ENCODE assay signal across 13 cellular contexts in the genomic region with DNA sequence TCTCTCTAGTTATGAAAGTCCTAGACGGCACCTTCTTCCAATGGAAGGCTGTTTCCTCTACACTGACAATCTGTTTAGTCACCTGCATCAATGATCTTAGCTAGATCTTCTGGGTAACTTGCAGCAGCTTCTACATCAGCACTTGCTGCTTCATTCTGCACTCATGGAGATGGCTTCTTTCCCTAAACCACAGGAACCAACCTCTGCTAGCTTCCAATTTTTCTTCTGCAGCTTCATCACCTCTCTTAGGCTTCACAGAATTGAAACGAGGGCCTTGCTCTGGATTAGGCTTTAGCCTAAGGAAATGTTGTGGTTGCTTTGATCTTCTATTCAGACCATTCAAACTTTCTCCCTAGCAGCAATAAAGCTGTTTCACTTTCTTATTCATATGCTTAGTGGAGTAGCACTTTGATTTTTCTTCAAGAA. TPM values are rescaled to one million over a fixed set of nuclear protein-coding genes. Genes with fewer than 3 reads are reported as not detected.
DNase-seq lines count a peak whose midpoint lies in the region; ATAC-seq, FAIRE-seq and TF ChIP-seq lines count a peak whose summit lies in the region.
"Had no signal": no experiment of that assay in that cellular context is flagged by ENCODE, and none has a peak within 500 bp of the region (broad histone marks: within the 10 kb centered on the region; RNA-seq: fewer than 3 reads in every experiment).

No MANE protein-coding gene starts in this region.

- no peaks in the 10 kb centered on the region for H3K9me3 ChIP-seq in HepG2 (ENCODE audit: low read length)
- no peaks in the 10 kb centered on the region for H3K9me3 ChIP-seq in upper lobe of right lung
- no peaks in the 10 kb centered on the region for H3K9me3 ChIP-seq in right cardiac atrium (ENCODE audit: control insufficient read depth, low read length)
- no peaks in the 10 kb centered on the region for H3K9me3 ChIP-seq in esophagus muscularis mucosa

- POLR2A ChIA-PET in HepG2 (lab: Yijun Ruan, JAX): no interaction called here

- ATAC-seq in GM21447 (IDR thresholded peaks at IDR 0.05; ENCODE audit: unreplicated experiment) (peak; percentile 75), HepG2 (no peak), HG03045 (IDR thresholded peaks at IDR 0.05; ENCODE audit: unreplicated experiment) (no peak), upper lobe of right lung (no peak), right cardiac atrium (no peak)

- in situ Hi-C loops in HepG2 (cut with HindIII; ENCODE audit: extremely low pct_ligation_motif_present, low pct_unique_long_range_greater_than_20kb): no loop called here

- H3K4me2 ChIP-seq in HepG2 (ENCODE audit: low read depth, low read length): no peak overlapping the region

- CTCF ChIA-PET in HepG2 (lab: Yijun Ruan, JAX; ENCODE audit: low intra/inter-chr PET ratio, low total read pairs): no interaction called here

- H3K4me3 ChIP-seq in HepG2 (replicated peaks in 1 of 3; ENCODE audit: insufficient read depth in 1 of 3, low read depth in 2 of 3, low read length in 3 of 3) (no peak overlapping the region), upper lobe of right lung (no peak overlapping the region), right cardiac atrium (ENCODE audit: low read length) (no peak overlapping the region), esophagus muscularis mucosa (no peak overlapping the region)

- FAIRE-seq in GM12891 (lab: Jason Lieb, UNC) (peak; percentile 62), HepG2 (lab: Jason Lieb, UNC) (no peak)

- TF ChIP-seq EP300 in HepG2 (IDR thresholded peaks at IDR 0.05; ENCODE audit: low read depth in 2 of 2, low read length in 2 of 2) (no peak), HepG2 (CRISPR knock-in tag; IDR thresholded peaks at IDR 0.05; ENCODE audit: borderline replicate concordance) (no peak), esophagus muscularis mucosa (IDR thresholded peaks at IDR 0.05) (no peak)

- no peak overlapping the region for H2AFZ ChIP-seq in HepG2 (ENCODE audit: low read length)

- no peak overlapping the region for H3K9ac ChIP-seq in HepG2 (ENCODE audit: insufficient read depth, low read depth, low read length)

- H3K79me2 ChIP-seq in HepG2 (ENCODE audit: insufficient read depth, low read length): no peaks in the 10 kb centered on the region

- no peaks in the 10 kb centered on the region for H3K27me3 ChIP-seq in HepG2 (ENCODE audit: control insufficient read depth in 1 of 2, insufficient read depth in 2 of 2, low read length in 2 of 2)
- H3K27me3 ChIP-seq in upper lobe of right lung: no peaks in the 10 kb centered on the region
- no peaks in the 10 kb centered on the region for H3K27me3 ChIP-seq in right cardiac atrium (ENCODE audit: control insufficient read depth, insufficient read depth)
- no peaks in the 10 kb centered on the region for H3K27me3 ChIP-seq in esophagus muscularis mucosa

- intact Hi-C loops in HepG2 (cut with micrococcal nuclease; ENCODE audit: unreplicated experiment) (no loop called here), upper lobe of right lung (cut with DNase I) (no loop called here), right cardiac atrium (cut with DNase I) (no loop called here), esophagus muscularis mucosa (cut with DNase I) (no loop called here)

- no peak for TF ChIP-seq RAD21 in HepG2 (CRISPR knock-in tag; IDR thresholded peaks at IDR 0.05)

- no peak for TF ChIP-seq POLR2A in GM12891 (IDR thresholded peaks at IDR 0.05; ENCODE audit: low read depth, low read length)
- TF ChIP-seq POLR2A in HepG2 (IDR thresholded peaks at IDR 0.05; ENCODE audit: insufficient read depth in 1 of 2, low read depth in 2 of 2, low read length in 2 of 2): no peak
- no peak for TF ChIP-seq POLR2A in esophagus muscularis mucosa (IDR thresholded peaks at IDR 0.05; ENCODE audit: low read depth)

- no peak overlapping the region for H3K27ac ChIP-seq in HepG2 (ENCODE audit: extremely low read length, insufficient read depth, low read length)
- no peak overlapping the region for H3K27ac ChIP-seq in upper lobe of right lung
- H3K27ac ChIP-seq in right cardiac atrium (ENCODE audit: low read length): no peak overlapping the region
- H3K27ac ChIP-seq in esophagus muscularis mucosa (replicated peaks in 1 of 4): no peak overlapping the region

- H3K36me3 ChIP-seq in HepG2 (replicated peaks in 1 of 2; ENCODE audit: control insufficient read depth in 1 of 2, insufficient read depth in 2 of 2, low read length in 2 of 2) (peaks cover 11 to 47% of the 10 kb centered on the region in 2 experiments), upper lobe of right lung (peaks cover 99% of the 10 kb centered on the region), esophagus muscularis mucosa (peaks cover 10 to 98% (median 72%) of the 10 kb centered on the region in 4 donors)

- no peaks in the 10 kb centered on the region for H4K20me1 ChIP-seq in HepG2 (ENCODE audit: insufficient read depth, low read length)

- no peak for DNase-seq in GM12891 (ENCODE audit: insufficient read length, low spot score)
- DNase-seq in M059J (ENCODE audit: low read depth): peak; percentile 63
- no peak for DNase-seq in HepG2 (ENCODE audit: low spot score)
- no peak for DNase-seq in upper lobe of right lung
- DNase-seq in right cardiac atrium: no peak
- DNase-seq in esophagus muscularis mucosa (ENCODE audit: extremely low spot score): no peak
- DNase-seq: activated effector memory CD4-positive, alpha-beta T cell treated with anti-CD3 and anti-CD28 coated beads, Interleukin-2, amount 50 U/mL, for 16 hours; DMS153; NCI-H345; occipital lobe; stimulated activated CD4-positive, alpha-beta T cell treated with anti-CD3 and anti-CD28 coated beads, Interleukin-4, amount 100 ng/mL, for 24 hours had no signal

- H3K4me1 ChIP-seq in HepG2 (ENCODE audit: insufficient read depth, low read length) (no peaks in the 10 kb centered on the region), upper lobe of right lung (no peaks in the 10 kb centered on the region), right cardiac atrium (ENCODE audit: control insufficient read depth, insufficient read depth, low read length) (no peaks in the 10 kb centered on the region), esophagus muscularis mucosa (no peaks in the 10 kb centered on the region)

- WGBS in HepG2 (ENCODE audit: low lambda C conversion rate): 100% methylated on average over 2 of the region's 2 CpGs
- 88% methylated on average over 2 of the region's 2 CpGs for WGBS in right cardiac atrium
- 88% methylated on average over 2 of the region's 2 CpGs for WGBS in esophagus muscularis mucosa

- TF ChIP-seq CTCF in HepG2 (CRISPR knock-in tag; IDR thresholded peaks at IDR 0.05) (no peak), upper lobe of right lung (IDR thresholded peaks at IDR 0.05) (no peak), esophagus muscularis mucosa (IDR thresholded peaks at IDR 0.05) (no peak)

- BruUV-seq in HepG2 (replicated peaks; lab: Mats Ljungman, UMichigan): TSS peak; percentile 16

TF ChIP-seq in GM12891, 5 proteins besides CTCF, POLR2A, EP300 and RAD21:
- no peak for TF ChIP-seq POU2F2 (IDR thresholded peaks at IDR 0.05; ENCODE audit: low read depth, low read length)
- TF ChIP-seq PAX5 (IDR thresholded peaks at IDR 0.05; ENCODE audit: insufficient read depth, low read length, severe bottlenecking): no peak
- TF ChIP-seq SPI1 (IDR thresholded peaks at IDR 0.05; ENCODE audit: low read depth, low read length): no peak
- TF ChIP-seq TAF1 (IDR thresholded peaks at IDR 0.05; ENCODE audit: low read depth, low read length): no peak
- no peak for TF ChIP-seq POLR2AphosphoS5 (IDR thresholded peaks at IDR 0.05; ENCODE audit: low read depth, low read length)

TF ChIP-seq in HepG2, 621 proteins besides CTCF, POLR2A, EP300 and RAD21:
- no peak for TF ChIP-seq ELF4 (CRISPR knock-in tag; IDR thresholded peaks at IDR 0.05; ENCODE audit: borderline replicate concordance)
- no peak for TF ChIP-seq ZNF816 (CRISPR knock-in tag; IDR thresholded peaks at IDR 0.05; ENCODE audit: borderline replicate concordance)
- TF ChIP-seq TOE1 (CRISPR knock-in tag; IDR thresholded peaks at IDR 0.05): no peak
- no peak for TF ChIP-seq MAZ (IDR thresholded peaks at IDR 0.05; ENCODE audit: borderline replicate concordance, low read depth, low read length)
- TF ChIP-seq MAZ (CRISPR knock-in tag; IDR thresholded peaks at IDR 0.05; ENCODE audit: low read depth): no peak

RNA-seq across cellular contexts. Expression of a gene that starts 24.6 kb away (rescaled TPM):
- 46.3 TPM for polyA plus RNA-seq in GM12891 (2012; ENCODE audit: low read depth, missing spikeins)
- 204 and 300 TPM in 2 replicates for total RNA-seq in M059J (2014; rRNA removed; shearing (Covaris generic))
- 67.7 and 105 TPM in 2 replicates for total RNA-seq in HepG2 (2016; rRNA removed; fragmentation: Illumina TruSeq; extraction: Trizol)
- 13.0 and 13.4 TPM in 2 replicates for total RNA-seq in HepG2 (2016; cell fraction: cytosol; rRNA removed; fragmentation: Illumina TruSeq; extraction: Trizol; ENCODE audit: low read depth)
- 64.2 and 94.5 TPM in 2 replicates for total RNA-seq in HepG2 (2016; cell fraction: insoluble cytoplasmic fraction; rRNA removed; fragmentation: Illumina TruSeq; extraction: Trizol)
- 33.7 and 41.5 TPM in 2 replicates for total RNA-seq in HepG2 (2016; cell fraction: membrane; rRNA removed; fragmentation: Illumina TruSeq; extraction: Trizol)
- 43.1 and 45.4 TPM in 2 replicates for total RNA-seq in HepG2 (2016; cell fraction: nucleus; rRNA removed; fragmentation: Illumina TruSeq; extraction: Trizol)
- polyA plus RNA-seq in HepG2 (2011; rRNA removed): 10.4 and 15.8 TPM in 2 replicates
- polyA plus RNA-seq in HepG2 (2011; cell fraction: cytosol; rRNA removed): 6.9 and 10.2 TPM in 2 replicates
- 4.5 and 9.2 TPM in 2 replicates for polyA plus RNA-seq in HepG2 (2011; cell fraction: nucleus; rRNA removed)
- polyA plus RNA-seq in HepG2 (2012): 32.6 and 38.7 TPM in 2 replicates
- 7.8 and 8.1 TPM in 2 replicates for polyA plus RNA-seq in HepG2 (2016; cell fraction: cytosol; fragmentation: Illumina TruSeq; extraction: Trizol; ENCODE audit: low read depth)
- polyA plus RNA-seq in HepG2 (2016; cell fraction: insoluble cytoplasmic fraction; fragmentation: Illumina TruSeq; extraction: Trizol; ENCODE audit: low read depth): 74.3 and 76.8 TPM in 2 replicates
- 14.5 and 16.2 TPM in 2 replicates for polyA plus RNA-seq in HepG2 (2016; cell fraction: membrane; fragmentation: Illumina TruSeq; extraction: Trizol; ENCODE audit: low read depth)
- 23.2 and 29.2 TPM in 2 replicates for polyA plus RNA-seq in HepG2 (2016; cell fraction: nucleus; fragmentation: Illumina TruSeq; extraction: Trizol; ENCODE audit: insufficient read depth, low read depth)
- polyA minus RNA-seq in HepG2 (2011; rRNA and poly(A)+ RNA removed; ENCODE audit: low replicate concordance): 7.5 and 29.2 TPM in 2 replicates
- polyA minus RNA-seq in HepG2 (2011; cell fraction: cytosol; rRNA and poly(A)+ RNA removed): 43.6 and 50.5 TPM in 2 replicates
- 56.3 and 66.5 TPM in 2 replicates for polyA minus RNA-seq in HepG2 (2011; cell fraction: nucleus; rRNA and poly(A)+ RNA removed)
- total RNA-seq in upper lobe of right lung: 184 TPM
- 100 to 1,000 TPM in 3 of 4 donors, 10 to 100 TPM in 1; 90.4 to 219 (median 119) TPM for total RNA-seq in right cardiac atrium
- polyA plus RNA-seq in right cardiac atrium: 57.1 TPM
- total RNA-seq in esophagus muscularis mucosa: 1,000 to 10,000 TPM in 1 of 4 donors, 10 to 100 TPM in 3; 51.2 to 1,009 (median 95.4) TPM
